Comparison of ENCODE assay signal across 8 cellular contexts in the genomic region with DNA sequence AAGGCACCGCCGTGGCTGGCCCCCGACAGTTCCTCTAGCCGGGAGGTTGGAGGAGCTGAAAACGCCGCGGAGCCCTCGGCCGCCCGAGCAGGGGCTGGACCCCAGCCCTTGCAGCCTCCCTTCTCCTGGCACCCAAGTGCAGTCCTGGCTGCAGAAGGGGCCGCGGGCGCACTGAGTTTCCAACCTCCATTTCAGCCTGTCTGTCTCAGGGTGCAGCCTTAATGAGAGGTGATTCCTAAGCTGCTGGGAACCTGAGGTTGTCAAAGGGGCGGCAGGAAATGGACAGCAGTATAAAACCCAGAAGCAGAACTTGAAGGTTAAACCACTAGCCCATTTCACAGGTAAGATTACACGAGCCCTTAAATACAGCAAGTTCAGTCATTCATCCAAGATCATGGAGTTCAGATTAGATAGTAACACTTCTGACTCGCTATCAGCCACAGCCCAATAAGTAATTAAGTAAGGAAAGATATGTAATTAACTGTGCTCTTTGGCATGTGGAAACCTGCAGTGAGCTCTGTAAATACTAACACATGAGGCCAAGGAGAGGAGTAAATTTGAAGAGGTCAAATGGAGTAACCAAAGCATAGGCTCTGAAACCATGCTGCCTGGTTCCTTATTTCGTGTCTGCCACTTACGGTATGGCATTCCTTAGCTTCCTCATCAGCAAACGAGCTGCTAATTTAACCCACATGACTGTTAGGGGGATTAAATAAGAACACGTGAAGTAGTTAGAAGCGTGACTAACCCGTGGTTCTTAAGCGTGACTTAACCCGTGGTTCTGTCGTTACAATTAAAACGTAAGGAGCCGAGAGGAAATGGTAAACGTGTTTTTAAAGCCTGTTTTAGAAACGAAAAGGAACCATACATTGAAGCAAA. TPM values are rescaled to one million over a fixed set of nuclear protein-coding genes. Genes with fewer than 3 reads are reported as not detected.
DNase-seq lines count a peak whose midpoint lies in the region; ATAC-seq and TF ChIP-seq lines count a peak whose summit lies in the region.

No MANE protein-coding gene starts in this region.

- peaks cover 6% of the 10 kb centered on the region for H3K36me3 Mint-ChIP-seq in activated T-cell treated with anti-CD3 and anti-CD28 coated beads, Interleukin-2, amount 50 U/mL, for 4 hours (ENCODE audit: insufficient read depth)
- H3K36me3 Mint-ChIP-seq in neural crest cell (ENCODE audit: low read depth): no peaks in the 10 kb centered on the region

- H3K4me1 Mint-ChIP-seq in activated T-cell treated with anti-CD3 and anti-CD28 coated beads, Interleukin-2, amount 50 U/mL, for 4 hours (ENCODE audit: low read depth): peaks cover 60% of the 10 kb centered on the region
- H3K4me1 Mint-ChIP-seq in neural crest cell: peaks cover 20% of the 10 kb centered on the region

- H3K9me3 Mint-ChIP-seq in activated T-cell treated with anti-CD3 and anti-CD28 coated beads, Interleukin-2, amount 50 U/mL, for 4 hours: no peaks in the 10 kb centered on the region
- H3K9me3 Mint-ChIP-seq in neural crest cell: no peaks in the 10 kb centered on the region

- H3K27ac Mint-ChIP-seq in neural crest cell (ENCODE audit: unreplicated experiment): no peak overlapping the region

- peak overlapping the region; percentile 91 for H3K4me3 Mint-ChIP-seq in activated T-cell treated with anti-CD3 and anti-CD28 coated beads, Interleukin-2, amount 50 U/mL, for 4 hours
- H3K4me3 Mint-ChIP-seq in neural crest cell: peak overlapping the region; percentile 97

- no peaks in the 10 kb centered on the region for H3K27me3 Mint-ChIP-seq in activated T-cell treated with anti-CD3 and anti-CD28 coated beads, Interleukin-2, amount 50 U/mL, for 4 hours (ENCODE audit: low read depth)
- H3K27me3 Mint-ChIP-seq in neural crest cell (ENCODE audit: low read depth): no peaks in the 10 kb centered on the region

- CTCF ChIA-PET in HEK293T (lab: Yijun Ruan, JAX): interaction anchor here (0.9 kb wide), 1 partner anchor 627 kb away, joined by 3 read pairs; no protein-coding TSS in a partner anchor

- TF ChIP-seq CTCF in fibroblast of the aortic adventitia (IDR thresholded peaks at IDR 0.05; ENCODE audit: insufficient read depth, low read length) (no peak), neural crest cell (conservative IDR thresholded peaks at IDR 0.05) (no peak)

- ATAC-seq in activated T-cell treated with anti-CD3 and anti-CD28 coated beads, Interleukin-2, amount 50 U/mL, for 4 hours: peak; percentile 7
- no peak for ATAC-seq in GM21381 (IDR thresholded peaks at IDR 0.05; ENCODE audit: unreplicated experiment)
- ATAC-seq in GM18909 (IDR thresholded peaks at IDR 0.05; ENCODE audit: poor library complexity, unreplicated experiment): no peak

- DNase-seq in GF-D8 (lab: John Stamatoyannopoulos, UW) (peak; percentile 87), HEK293T (ENCODE audit: extremely low spot score) (peak; percentile 11), NCI-H69 (lab: John Stamatoyannopoulos, UW) (peak; percentile 64), fibroblast of the aortic adventitia (ENCODE audit: low read depth) (peak; percentile 52), neural crest cell (ENCODE audit: low read depth, low spot score) (no peak)
- peak; percentile 12 for DNase-seq in activated T-cell treated with anti-CD3 and anti-CD28 coated beads, Interleukin-2, amount 50 U/mL, for 4 hours

- H3K4me3 ChIP-seq in fibroblast of the aortic adventitia (ENCODE audit: low read depth, low read length): peak overlapping the region; percentile 97

- POLR2A ChIA-PET in HEK293T (lab: Yijun Ruan, JAX): interaction anchor here (0.6 to 1.6 kb wide), 7 partner anchors 9 to 348 kb away, joined by 3 to 4 read pairs (median 3); a partner anchor contains a TSS

TF ChIP-seq in HEK293T, 16 proteins besides CTCF, POLR2A, EP300 and RAD21:
- TF ChIP-seq FOXA1 (IDR thresholded peaks at IDR 0.05): no peak
- TF ChIP-seq L3MBTL2 (conservative IDR thresholded peaks at IDR 0.05): peak; percentile 61
TF ChIP-seq in HEK293T: peak in this region for 1.

RNA-seq across cellular contexts. Expression of a gene that starts 0.7 kb away (rescaled TPM):
- total RNA-seq in activated T-cell treated with anti-CD3 and anti-CD28 coated beads, Interleukin-2, amount 50 U/mL, for 4 hours: 10 to 100 TPM in 1 of 3 donors, 1 to 10 TPM in 2; 7.8 to 10.0 (median 9.6) TPM
- total RNA-seq in fibroblast of the aortic adventitia (ENCODE audit: low replicate concordance) (6.1 and 11.0 TPM in 2 replicates), neural crest cell (7.9 and 8.4 TPM in 2 replicates)

RNA-seq across cellular contexts. Expression of a gene that starts 0.9 kb away (rescaled TPM):
- total RNA-seq in activated T-cell treated with anti-CD3 and anti-CD28 coated beads, Interleukin-2, amount 50 U/mL, for 4 hours: 1 to 10 TPM; 3.0 to 3.3 (median 3.2) TPM
- total RNA-seq in fibroblast of the aortic adventitia (ENCODE audit: low replicate concordance): 19.9 and 23.3 TPM in 2 replicates
- 10.1 and 10.7 TPM in 2 replicates for total RNA-seq in neural crest cell

RNA-seq across cellular contexts. Expression of a gene that starts 51.0 kb away (rescaled TPM):
- total RNA-seq in activated T-cell treated with anti-CD3 and anti-CD28 coated beads, Interleukin-2, amount 50 U/mL, for 4 hours: 10 to 100 TPM; 35.6 to 50.5 (median 36.6) TPM
- total RNA-seq in fibroblast of the aortic adventitia (ENCODE audit: low replicate concordance): 13.3 and 33.7 TPM in 2 replicates
- 12.0 and 14.9 TPM in 2 replicates for total RNA-seq in neural crest cell

Comparison
In these comparisons a context has a peak if more than half of its experiments do, and no peak if none do; other contexts are left out.
1. ATAC-seq: peak in activated T-cell treated with anti-CD3 and anti-CD28 coated beads, Interleukin-2, amount 50 U/mL, for 4 hours (2 of 2); none in GM21381 (single experiment) and GM18909 (single experiment).